Comparison of ENCODE assay signal across 8 cellular contexts in genomic region chr1:147072371-147073061, GRCh38.
A peak's percentile ranks its signal among the peaks of the same experiment; 100 is the strongest.
DNase-seq lines count a peak whose midpoint lies in the region; ATAC-seq and TF ChIP-seq lines count a peak whose summit lies in the region.

No MANE protein-coding gene starts in this region.

- H3K36me3 Mint-ChIP-seq in IgD-negative memory B cell: peaks cover 2% of the 10 kb centered on the region

- H3K36me3 ChIP-seq in A673 (ENCODE audit: insufficient read depth, low read length, poor library complexity, severe bottlenecking) (no peaks in the 10 kb centered on the region), muscle layer of duodenum (ENCODE audit: control insufficient read depth in 1 of 2, insufficient read depth in 2 of 2, low read length in 2 of 2) (no peaks in the 10 kb centered on the region)

- H3K4me3 Mint-ChIP-seq in IgD-negative memory B cell: peak overlapping the region; percentile 10 to 90 (median 87)

- no TSS peak for BruUV-seq in A673 (replicated peaks; lab: Mats Ljungman, UMichigan)

- H3K27me3 ChIP-seq in A673 (replicated peaks; ENCODE audit: insufficient read depth, low read depth, low read length, poor library complexity): peaks cover 39% of the 10 kb centered on the region
- peaks cover 51% of the 10 kb centered on the region for H3K27me3 ChIP-seq in muscle layer of duodenum (ENCODE audit: low read depth, low read length)

- peaks cover 9 to 12% (median 11%) of the 10 kb centered on the region in 3 donors for H3K4me1 Mint-ChIP-seq in IgD-negative memory B cell

- H3K27me3 Mint-ChIP-seq in IgD-negative memory B cell: peaks cover 35% of the 10 kb centered on the region

- H3K27ac Mint-ChIP-seq in IgD-negative memory B cell: peak overlapping the region; percentile 22 to 92 (median 82)

- intact Hi-C loops in A673 (cut with micrococcal nuclease; ENCODE audit: unreplicated experiment): no loop called here

- DNase-seq in A673 (ENCODE audit: low spot score): peak; percentile 27
- peak; percentile 64 for DNase-seq in ecto neural progenitor cell (ENCODE audit: low spot score)
- no peak for DNase-seq in DMS79 (lab: John Stamatoyannopoulos, UW)
- DNase-seq in occipital lobe (lab: John Stamatoyannopoulos, UW): no peak

- H3K9me3 ChIP-seq in A673 (ENCODE audit: low read depth, low read length, poor library complexity, severe bottlenecking) (no peaks in the 10 kb centered on the region), muscle layer of duodenum (ENCODE audit: control insufficient read depth in 1 of 2, low read length in 2 of 2) (no peaks in the 10 kb centered on the region)

- CTCF ChIA-PET in A673 (lab: Charles Lee): interaction anchor here (0.6 kb wide), 1 partner anchor 12 kb away, joined by 3 read pairs; no protein-coding TSS in a partner anchor

- no peak overlapping the region for H3K27ac ChIP-seq in A673 (ENCODE audit: low read depth, low read length, poor library complexity, severe bottlenecking)
- H3K27ac ChIP-seq in muscle layer of duodenum (ENCODE audit: low read length): no peak overlapping the region

- peaks cover 0 to 2% (median 0%) of the 10 kb centered on the region in 3 donors for H3K9me3 Mint-ChIP-seq in IgD-negative memory B cell

- no peak for TF ChIP-seq CTCF in A673 (conservative IDR thresholded peaks at IDR 0.05; ENCODE audit: low read depth, low read length)

- H3K4me3 ChIP-seq in A673 (ENCODE audit: low read depth, low read length, poor library complexity, severe bottlenecking) (no peak overlapping the region), muscle layer of duodenum (ENCODE audit: low read depth in 1 of 2, low read length in 2 of 2) (peak overlapping the region; percentile 63)

- POLR2A ChIA-PET in A673 (lab: Charles Lee; ENCODE audit: low non-redundant PET): no interaction called here

- H3K4me1 ChIP-seq in A673 (ENCODE audit: insufficient read depth, low read length, poor library complexity, severe bottlenecking): no peaks in the 10 kb centered on the region
- peaks cover 0 to 10% of the 10 kb centered on the region in 2 donors for H3K4me1 ChIP-seq in muscle layer of duodenum (ENCODE audit: control insufficient read depth in 1 of 2, insufficient read depth in 2 of 2, low read length in 2 of 2)

- no peak for ATAC-seq in GM19035 (IDR thresholded peaks at IDR 0.05; ENCODE audit: unreplicated experiment)
- ATAC-seq in GM18873 (IDR thresholded peaks at IDR 0.05; ENCODE audit: low FRiP score, unreplicated experiment): no peak

Comparison
In these comparisons a context has a peak if more than half of its experiments do, and no peak if none do; other contexts are left out.
1. DNase-seq: peak in A673 (single experiment) and ecto neural progenitor cell (single experiment); none in DMS79 (single experiment) and occipital lobe (single experiment).